19 cellular contexts compared by ENCODE assay signal in the genomic region with DNA sequence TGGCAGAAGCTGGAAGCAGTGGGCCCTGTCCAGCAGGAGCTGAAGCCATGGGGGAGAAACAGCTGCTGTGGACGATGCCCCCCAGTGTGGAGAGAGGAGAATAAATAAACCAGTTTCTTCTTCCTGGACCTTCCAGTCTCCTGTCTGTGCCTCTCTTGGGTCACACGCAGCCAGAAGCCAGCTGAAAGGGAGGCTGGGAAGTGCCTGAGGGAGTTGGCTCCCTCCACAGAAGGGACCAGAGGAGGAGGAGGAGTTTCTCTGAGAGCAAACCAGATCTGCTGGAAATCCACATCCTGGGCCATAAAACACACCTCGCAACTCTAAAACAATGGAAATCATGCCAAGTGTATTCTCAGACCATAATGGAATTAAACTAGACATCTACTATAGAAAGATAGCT.
DNase-seq lines count a peak whose midpoint lies in the region; ATAC-seq and TF ChIP-seq lines count a peak whose summit lies in the region.
"Had no signal": no experiment of that assay in that cellular context is flagged by ENCODE, and none has a peak within 500 bp of the region (broad histone marks: within the 10 kb centered on the region; RNA-seq: fewer than 3 reads in every experiment).

No MANE protein-coding gene starts in this region.

- peaks cover 21 to 43% of the 10 kb centered on the region in 2 donors for H3K27me3 Mint-ChIP-seq in effector memory CD8-positive, alpha-beta T cell
- H3K27me3 Mint-ChIP-seq: IgD-negative memory B cell had no signal

- DNase-seq in SJCRH30: peak; percentile 38 to 68
- peak; percentile 9 for DNase-seq in left kidney (ENCODE audit: low read depth, low spot score)
- DNase-seq in effector memory CD8-positive, alpha-beta T cell: no peak
- DNase-seq: ACHN; BE2C; C1 segment of cervical spinal cord; CD4-positive, alpha-beta T cell; DMS153; DMS79; GF-D8; KBM-7 had no signal

- no peaks in the 10 kb centered on the region for H3K27me3 ChIP-seq in SJCRH30
- H3K27me3 ChIP-seq: BE2C had no signal

- H3K27ac ChIP-seq in HEK293 (ENCODE audit: extremely low read depth, low read depth, low read length) (no peak overlapping the region), SJCRH30 (peak overlapping the region; percentile 24)

- POLR2A ChIA-PET in HEK293 (lab: Yijun Ruan, JAX): no interaction called here

- peaks cover 3% of the 10 kb centered on the region for H3K36me3 Mint-ChIP-seq in effector memory CD8-positive, alpha-beta T cell (ENCODE audit: insufficient read depth)
- H3K36me3 Mint-ChIP-seq: IgD-negative memory B cell had no signal

- H3K4me3 Mint-ChIP-seq in effector memory CD8-positive, alpha-beta T cell: no peak overlapping the region
- H3K4me3 Mint-ChIP-seq: CD4-positive, alpha-beta T cell; GM23338; IgD-negative memory B cell had no signal

- H3K9me3 ChIP-seq in HEK293 (ENCODE audit: control insufficient read depth, insufficient read depth, low read depth, low read length) (no peaks in the 10 kb centered on the region), SJCRH30 (replicated peaks) (no peaks in the 10 kb centered on the region)
- H3K9me3 ChIP-seq: BE2C had no signal

- ATAC-seq in HG02973 (IDR thresholded peaks at IDR 0.05; ENCODE audit: unreplicated experiment) (no peak), GM19035 (IDR thresholded peaks at IDR 0.05; ENCODE audit: unreplicated experiment) (no peak)
- no peak for ATAC-seq in effector memory CD8-positive, alpha-beta T cell (replicated peaks)
- ATAC-seq: GM12878, GM23338, HCT116, HepG2 had no signal

- H3K27ac Mint-ChIP-seq in effector memory CD8-positive, alpha-beta T cell: no peak overlapping the region
- H3K27ac Mint-ChIP-seq: CD4-positive, alpha-beta T cell; GM23338 had no signal

- H3K4me1 ChIP-seq in HEK293 (ENCODE audit: control insufficient read depth, insufficient read depth, low read length) (no peaks in the 10 kb centered on the region), SJCRH30 (peaks cover 21% of the 10 kb centered on the region)
- H3K4me1 ChIP-seq: BE2C had no signal

- H3K4me1 Mint-ChIP-seq in effector memory CD8-positive, alpha-beta T cell (ENCODE audit: low read depth in 2 of 2): no peaks in the 10 kb centered on the region
- H3K4me1 Mint-ChIP-seq: IgD-negative memory B cell had no signal

- H3K4me3 ChIP-seq in HEK293 (ENCODE audit: low read depth, low read length) (no peak overlapping the region), SJCRH30 (no peak overlapping the region)
- H3K4me3 ChIP-seq: GM12878, GM23338 had no signal

- no peak for TF ChIP-seq CTCF in HEK293 (tag by site-specific recombination; IDR thresholded peaks at IDR 0.05)

- no peaks in the 10 kb centered on the region for H3K9me3 Mint-ChIP-seq in effector memory CD8-positive, alpha-beta T cell
- H3K9me3 Mint-ChIP-seq: CD4-positive, alpha-beta T cell; GM23338 had no signal

- H3K36me3 ChIP-seq in HEK293 (ENCODE audit: control insufficient read depth in 2 of 2, insufficient read depth in 1 of 2, low read length in 2 of 2): no peaks in the 10 kb centered on the region
- no peaks in the 10 kb centered on the region for H3K36me3 ChIP-seq in SJCRH30
- H3K36me3 ChIP-seq: BE2C had no signal

- CTCF ChIA-PET in HEK293 (lab: Yijun Ruan, JAX): no interaction called here

TF ChIP-seq in HEK293, 187 proteins besides CTCF, POLR2A, EP300 and RAD21:
- TF ChIP-seq ZIC2 (tag by site-specific recombination; IDR thresholded peaks at IDR 0.05) (0 out of 2 replicates have a peak, but pooled peaks have one; percentile 17), ZNF132 (tag by site-specific recombination; IDR thresholded peaks at IDR 0.05; ENCODE audit: borderline replicate concordance) (no peak)

Comparison
In these comparisons a context has a peak if more than half of its experiments do, and no peak if none do; other contexts are left out.
1. DNase-seq: peak in SJCRH30 (2 of 2) and left kidney (single experiment); none in effector memory CD8-positive, alpha-beta T cell (0 of 3).